ENCODE assay signal across 29 cellular contexts in the genomic region with DNA sequence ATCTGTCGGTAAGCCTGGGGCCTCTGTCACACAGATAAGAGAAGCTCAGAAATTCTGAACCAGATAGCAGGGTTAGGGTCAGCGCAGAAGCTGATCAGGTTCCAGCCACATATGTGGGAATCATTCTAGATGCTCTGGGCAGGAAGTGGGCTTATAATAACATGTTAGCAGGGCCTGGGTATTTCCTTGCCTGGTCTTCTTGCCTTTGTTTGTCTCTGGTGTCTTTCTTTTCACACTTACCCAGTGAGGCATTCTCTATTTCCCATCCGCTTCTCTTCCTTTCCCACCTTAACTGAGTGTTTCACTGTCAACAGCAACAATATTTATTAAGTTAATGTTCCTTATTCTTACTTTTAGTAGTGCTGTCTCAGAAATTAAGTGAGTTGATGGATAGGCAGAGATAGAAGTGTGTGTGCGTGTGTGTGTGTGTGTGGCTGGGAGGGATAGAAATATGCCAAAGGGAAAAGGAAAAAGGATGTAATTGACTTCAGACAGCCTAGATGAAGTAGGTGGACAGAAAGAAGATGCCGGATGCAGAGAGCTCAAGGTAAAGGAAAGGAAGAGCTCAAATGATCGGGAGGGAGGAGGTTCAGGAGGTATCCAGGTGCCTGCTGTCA.
A peak's percentile ranks its signal among the peaks of the same experiment; 100 is the strongest.
DNase-seq lines count a peak whose midpoint lies in the region; ATAC-seq and TF ChIP-seq lines count a peak whose summit lies in the region.
"Had no signal": no experiment of that assay in that cellular context is flagged by ENCODE, and none has a peak within 500 bp of the region (broad histone marks: within the 10 kb centered on the region; RNA-seq: fewer than 3 reads in every experiment).

No MANE protein-coding gene starts in this region.

- peaks cover 38% of the 10 kb centered on the region for H3K4me1 ChIP-seq in parathyroid adenoma
- H3K4me1 ChIP-seq: testis had no signal

- H3K4me2 ChIP-seq in parathyroid adenoma (ENCODE audit: low read length) = no peak overlapping the region
- H3K4me2 ChIP-seq: smooth muscle cell had no signal

- no peaks in the 10 kb centered on the region for H3K27me3 ChIP-seq in parathyroid adenoma (ENCODE audit: control insufficient read depth, insufficient read depth, low read length)
- H3K27me3 ChIP-seq: testis had no signal

- no peak for DNase-seq in T-helper 2 cell treated with Interferon-gamma antibody and Interleukin-4, amounts not matched to agents 5 μg/mL and 100 μg/mL, for 36 hours (ENCODE audit: low spot score)
- DNase-seq in T-helper 2 cell (no peak), GM12865 (ENCODE audit: low read depth) (peak; percentile 72), MV-4-11 (lab: John Stamatoyannopoulos, UW) (no peak)
- no peak for DNase-seq in activated CD4-positive, alpha-beta T cell treated with anti-CD3 and anti-CD28 coated beads, Interleukin-2, amount 50 U/mL, for 48 hours
- DNase-seq: 8988T; activated CD8-positive, alpha-beta memory T cell treated with anti-CD3 and anti-CD28 coated beads, Interleukin-2, amount 10 ng/mL, durations not matched to agents 7 days and 5 days; activated naive CD4-positive, alpha-beta T cell treated with anti-CD3 and anti-CD28 coated beads for 36 hours; activated T-cell treated with anti-CD3 and anti-CD28 coated beads, Interleukin-2, amount 50 U/mL, for 48 hours; amygdala; DND-41; effector CD4-positive, alpha-beta T cell; erythroblast; head of caudate nucleus; mammary epithelial cell; NCI-H1048; NCI-H1694 treated with DMSO at 0.1 percent for 48 hours; NCI-H2171; NCI-H524 treated with DMSO at 0.1 percent for 48 hours; nephron progenitor cell; retina; stimulated activated CD4-positive, alpha-beta T cell treated with anti-CD3 and anti-CD28 coated beads, Interleukin-2, amount 100 ng/mL, for 24 hours; T-cell; testis had no signal

- no peak for ATAC-seq in HG02571 (IDR thresholded peaks at IDR 0.05; ENCODE audit: unreplicated experiment)
- ATAC-seq: activated CD8-positive, alpha-beta memory T cell treated with anti-CD3 and anti-CD28 coated beads, Interleukin-2, amount 10 ng/mL, durations not matched to agents 7 days and 5 days; T-cell had no signal

- no peaks in the 10 kb centered on the region for H3K9me3 Mint-ChIP-seq in T-helper 2 cell treated with Interferon-gamma antibody and Interleukin-4, amounts not matched to agents 5 μg/mL and 100 μg/mL, for 36 hours
- H3K9me3 Mint-ChIP-seq: activated naive CD4-positive, alpha-beta T cell treated with anti-CD3 and anti-CD28 coated beads for 36 hours; CD14-positive monocyte; nephron progenitor cell; T-cell had no signal

- H3K9ac ChIP-seq in parathyroid adenoma = no peak overlapping the region

- H3K27ac ChIP-seq in VCaP (peak overlapping the region; percentile 96), parathyroid adenoma (peak overlapping the region; percentile 67)

- no peak overlapping the region for H3K4me3 Mint-ChIP-seq in T-helper 2 cell treated with Interferon-gamma antibody and Interleukin-4, amounts not matched to agents 5 μg/mL and 100 μg/mL, for 36 hours
- H3K4me3 Mint-ChIP-seq: activated CD8-positive, alpha-beta memory T cell treated with anti-CD3 and anti-CD28 coated beads, Interleukin-2, amount 10 ng/mL, durations not matched to agents 7 days and 5 days; activated naive CD4-positive, alpha-beta T cell treated with anti-CD3 and anti-CD28 coated beads for 36 hours; CD14-positive monocyte; nephron progenitor cell; T-cell had no signal

- no peaks in the 10 kb centered on the region for H3K79me2 ChIP-seq in parathyroid adenoma

- peaks cover 14% of the 10 kb centered on the region for H3K4me1 Mint-ChIP-seq in T-helper 2 cell treated with Interferon-gamma antibody and Interleukin-4, amounts not matched to agents 5 μg/mL and 100 μg/mL, for 36 hours (ENCODE audit: low read depth)

- no peaks in the 10 kb centered on the region for H3K36me3 ChIP-seq in parathyroid adenoma (ENCODE audit: control insufficient read depth, insufficient read depth, low read length)

- TF ChIP-seq CTCF in GM12865 (IDR thresholded peaks at IDR 0.05; ENCODE audit: insufficient read depth, low read depth, low read length, missing control alignments) (no peak), VCaP (conservative IDR thresholded peaks at IDR 0.05) (no peak), parathyroid adenoma (IDR thresholded peaks at IDR 0.05) (no peak)

- no peaks in the 10 kb centered on the region for H3K9me3 ChIP-seq in parathyroid adenoma (ENCODE audit: control insufficient read depth, low read length)
- H3K9me3 ChIP-seq: testis had no signal

- H3K27me3 Mint-ChIP-seq in T-helper 2 cell treated with Interferon-gamma antibody and Interleukin-4, amounts not matched to agents 5 μg/mL and 100 μg/mL, for 36 hours (ENCODE audit: low read depth) = no peaks in the 10 kb centered on the region
- H3K27me3 Mint-ChIP-seq: activated CD8-positive, alpha-beta memory T cell treated with anti-CD3 and anti-CD28 coated beads, Interleukin-2, amount 10 ng/mL, durations not matched to agents 7 days and 5 days; T-cell had no signal

- peak overlapping the region; percentile 58 for H3K4me3 ChIP-seq in GM12865 (ENCODE audit: low read depth, low read length)
- H3K4me3 ChIP-seq in parathyroid adenoma (ENCODE audit: low read depth, low read length) = no peak overlapping the region
- H3K4me3 ChIP-seq: smooth muscle cell, testis had no signal

- H3K36me3 Mint-ChIP-seq in T-helper 2 cell treated with Interferon-gamma antibody and Interleukin-4, amounts not matched to agents 5 μg/mL and 100 μg/mL, for 36 hours (ENCODE audit: low read depth) = no peaks in the 10 kb centered on the region
- H3K36me3 Mint-ChIP-seq: activated CD8-positive, alpha-beta memory T cell treated with anti-CD3 and anti-CD28 coated beads, Interleukin-2, amount 10 ng/mL, durations not matched to agents 7 days and 5 days; CD14-positive monocyte; T-cell had no signal

- H3K27ac Mint-ChIP-seq in T-helper 2 cell treated with Interferon-gamma antibody and Interleukin-4, amounts not matched to agents 5 μg/mL and 100 μg/mL, for 36 hours = peak overlapping the region; percentile 50
- H3K27ac Mint-ChIP-seq: activated CD8-positive, alpha-beta memory T cell treated with anti-CD3 and anti-CD28 coated beads, Interleukin-2, amount 10 ng/mL, durations not matched to agents 7 days and 5 days; activated naive CD4-positive, alpha-beta T cell treated with anti-CD3 and anti-CD28 coated beads for 36 hours; nephron progenitor cell; T-cell had no signal

- peak overlapping the region; percentile 88 for H2AFZ ChIP-seq in parathyroid adenoma
